Comparison of ENCODE assay signal across 10 cellular contexts in the genomic region with DNA sequence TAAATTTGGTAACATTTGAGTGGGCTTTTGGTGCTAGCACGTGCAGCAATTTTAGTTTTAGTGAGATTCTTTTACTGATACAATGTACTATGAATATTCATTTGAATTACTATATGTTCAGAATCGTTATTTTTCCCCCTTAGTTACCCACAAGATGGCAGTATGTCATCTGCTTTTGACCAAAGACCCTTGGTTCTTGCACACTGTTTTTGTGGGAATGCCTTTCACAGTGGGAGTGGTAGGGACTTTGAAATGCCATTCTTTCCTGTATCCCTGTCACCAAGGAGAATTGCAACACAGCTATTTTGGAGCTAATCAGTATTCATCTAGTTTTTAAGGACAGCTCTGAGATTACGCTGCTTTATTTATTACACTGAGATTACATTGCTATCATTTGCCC. TPM values are rescaled to one million over a fixed set of nuclear protein-coding genes. Genes with fewer than 3 reads are reported as not detected.
DNase-seq lines count a peak whose midpoint lies in the region; ATAC-seq lines count a peak whose summit lies in the region.
"Had no signal": no experiment of that assay in that cellular context is flagged by ENCODE, and none has a peak within 500 bp of the region (broad histone marks: within the 10 kb centered on the region; RNA-seq: fewer than 3 reads in every experiment).

No MANE protein-coding gene starts in this region.

- POLR2A ChIA-PET in naive thymus-derived CD8-positive, alpha-beta T cell (lab: Charles Lee), result no interaction called here

- no peaks in the 10 kb centered on the region for H3K27me3 Mint-ChIP-seq in naive thymus-derived CD8-positive, alpha-beta T cell
- H3K27me3 Mint-ChIP-seq: activated naive CD4-positive, alpha-beta T cell treated with anti-CD3 and anti-CD28 coated beads, Interleukin-2, amount 50 U/mL, for 24 hours had no signal

- peaks cover 0 to 7% (median 2%) of the 10 kb centered on the region in 4 donors for H3K4me1 Mint-ChIP-seq in naive thymus-derived CD8-positive, alpha-beta T cell

- H3K4me3 Mint-ChIP-seq in naive thymus-derived CD8-positive, alpha-beta T cell, result no peak overlapping the region
- H3K4me3 Mint-ChIP-seq: activated naive CD4-positive, alpha-beta T cell treated with anti-CD3 and anti-CD28 coated beads, Interleukin-2, amount 50 U/mL, for 24 hours had no signal

- H3K9me3 Mint-ChIP-seq in naive thymus-derived CD8-positive, alpha-beta T cell, result no peaks in the 10 kb centered on the region
- H3K9me3 Mint-ChIP-seq: activated naive CD4-positive, alpha-beta T cell treated with anti-CD3 and anti-CD28 coated beads, Interleukin-2, amount 50 U/mL, for 24 hours had no signal

- DNase-seq in EH (ENCODE audit: low read depth), result peak; percentile 31
- DNase-seq in LHCN-M2 (ENCODE audit: low read depth), result peak; percentile 12
- DNase-seq in amniotic epithelial cell (ENCODE audit: low read depth), result peak; percentile 15
- DNase-seq in myocyte (ENCODE audit: low read depth), result peak; percentile 15
- no peak for DNase-seq in SK-N-DZ (ENCODE audit: low spot score)
- no peak for DNase-seq in naive thymus-derived CD8-positive, alpha-beta T cell
- DNase-seq: NCI-H774 had no signal

- H3K36me3 Mint-ChIP-seq in naive thymus-derived CD8-positive, alpha-beta T cell, result peaks cover 4 to 88% (median 19%) of the 10 kb centered on the region in 3 donors

- peak overlapping the region in 2 of 10 donors; percentile 16 to 45 for H3K27ac Mint-ChIP-seq in naive thymus-derived CD8-positive, alpha-beta T cell
- H3K27ac Mint-ChIP-seq: activated naive CD4-positive, alpha-beta T cell treated with anti-CD3 and anti-CD28 coated beads, Interleukin-2, amount 50 U/mL, for 24 hours had no signal

- no peak for ATAC-seq in naive thymus-derived CD8-positive, alpha-beta T cell
- ATAC-seq in GM21381 (IDR thresholded peaks at IDR 0.05; ENCODE audit: unreplicated experiment), result no peak
- no peak for ATAC-seq in HG03457 (IDR thresholded peaks at IDR 0.05; ENCODE audit: unreplicated experiment)

RNA-seq across cellular contexts. Expression of gene SEC23IP, which starts 40.6 kb away (rescaled TPM):
- total RNA-seq in LHCN-M2 (2014; rRNA removed) (24.2 and 28.5 TPM in 2 replicates), myocyte (21.4 and 29.0 TPM in 2 replicates)
- polyA plus RNA-seq in LHCN-M2 (2012), result 26.1 TPM
- 23.5 TPM for polyA plus RNA-seq in myocyte (2012)
- 14.5 and 20.9 TPM in 2 replicates for polyA plus RNA-seq in SK-N-DZ (2014; cell fraction: cytosol; rRNA removed)
- 10.6 and 20.8 TPM in 2 replicates for polyA plus RNA-seq in SK-N-DZ (2014; cell fraction: nucleus; rRNA removed)
- total RNA-seq in naive thymus-derived CD8-positive, alpha-beta T cell, result 10 to 100 TPM; 61.4 to 70.0 TPM
- 10 to 100 TPM; 39.6 to 42.3 (median 40.8) TPM for polyA plus RNA-seq in naive thymus-derived CD8-positive, alpha-beta T cell

Comparison
In these comparisons a context has a peak if more than half of its experiments do, and no peak if none do; other contexts are left out.
1. DNase-seq: peak in EH (single experiment), LHCN-M2 (single experiment), amniotic epithelial cell (single experiment) and myocyte (single experiment); none in SK-N-DZ (single experiment) and naive thymus-derived CD8-positive, alpha-beta T cell (0 of 10).